Comparison of ENCODE assay signal across 8 cellular contexts in genomic region chr2:89836326-89836725, GRCh38.
DNase-seq lines count a peak whose midpoint lies in the region; ATAC-seq and TF ChIP-seq lines count a peak whose summit lies in the region.
"Not testable (repeated sequence)": the region's sequence is repeated elsewhere in the genome, so short reads cannot be mapped to it uniquely, and the experiment has no call there.

No MANE protein-coding gene starts in this region.

- not testable (repeated sequence) for H3K27ac ChIP-seq in CD4-positive, alpha-beta T cell (ENCODE audit: low read depth, low read length); Karpas-422 (ENCODE audit: low read length)

- intact Hi-C loops in CD4-positive, alpha-beta T cell (cut with DNase I, micrococcal nuclease); sciatic nerve (cut with DNase I): not testable (repeated sequence)

- H3K36me3 ChIP-seq in Karpas-422 (ENCODE audit: insufficient read depth, low read length) = not testable (repeated sequence)

- not testable (repeated sequence) for H3K9me2 ChIP-seq in Karpas-422 (replicated peaks; ENCODE audit: insufficient read depth, low read length)

- not testable (repeated sequence) for H3K4me1 ChIP-seq in Karpas-422 (ENCODE audit: low read length)

- 0 out of 2 replicates have a peak overlapping the region, but pooled peaks have one; percentile 2 for H3K4me3 ChIP-seq in Karpas-422 (ENCODE audit: low read length)
- not testable (repeated sequence) for H3K4me3 ChIP-seq in fibroblast of mammary gland (ENCODE audit: control insufficient read depth, low read depth, low read length)

- CTCF ChIA-PET in CD4-positive, alpha-beta T cell (lab: Charles Lee) = not testable (repeated sequence)

- not testable (repeated sequence) for TF ChIP-seq CTCF in CD4-positive, alpha-beta T cell (IDR thresholded peaks at IDR 0.05); fibroblast of mammary gland (conservative IDR thresholded peaks at IDR 0.05; ENCODE audit: control insufficient read depth, insufficient read depth, low read depth, low read length)

- peaks cover 42% of the 10 kb centered on the region for H3K9me3 ChIP-seq in CD4-positive, alpha-beta T cell (ENCODE audit: control insufficient read depth, low read length)
- peaks cover 15% of the 10 kb centered on the region; the same call in 1 of the 2 replicates for H3K9me3 ChIP-seq in Karpas-422 (ENCODE audit: low read length)

- peaks cover 21% of the 10 kb centered on the region for H3K36me3 Mint-ChIP-seq in CD4-positive, alpha-beta T cell (ENCODE audit: low read depth)

- not testable (repeated sequence) for H3K9ac ChIP-seq in Karpas-422 (ENCODE audit: low read length)

- POLR2A ChIA-PET in CD4-positive, alpha-beta T cell (lab: Charles Lee) = not testable (repeated sequence)

- H3K27me3 ChIP-seq in CD4-positive, alpha-beta T cell (ENCODE audit: control insufficient read depth, insufficient read depth, low read length); Karpas-422 (ENCODE audit: low read length): not testable (repeated sequence)

- not testable (repeated sequence) for H3K27ac Mint-ChIP-seq in CD4-positive, alpha-beta T cell

- not testable (repeated sequence) for H4K20me1 ChIP-seq in Karpas-422 (ENCODE audit: insufficient read depth, low read depth, low read length)

- H3K79me2 ChIP-seq in Karpas-422 (ENCODE audit: low read length) = not testable (repeated sequence)

- ATAC-seq in CD4-positive, alpha-beta T cell (ENCODE audit: poor library complexity) = peak; percentile 60
- ATAC-seq in GM19455 (IDR thresholded peaks at IDR 0.05; ENCODE audit: unreplicated experiment) (peak; percentile 52), HG02852 (IDR thresholded peaks at IDR 0.05; ENCODE audit: unreplicated experiment) (peak; percentile 23), left lobe of liver (peak; percentile 69), sciatic nerve (peak; percentile 89)

- DNase-seq in CD4-positive, alpha-beta T cell; Karpas-422; left lobe of liver (ENCODE audit: low spot score); sciatic nerve (ENCODE audit: low spot score): not testable (repeated sequence)
- DNase-seq in amniotic epithelial cell (ENCODE audit: low read depth) = peak; percentile 49
- DNase-seq in fibroblast of mammary gland (ENCODE audit: low read depth) = peak; percentile 51

- H3K27me3 Mint-ChIP-seq in CD4-positive, alpha-beta T cell = not testable (repeated sequence)

- peaks cover 28% of the 10 kb centered on the region for H3K9me3 Mint-ChIP-seq in CD4-positive, alpha-beta T cell

- H2AFZ ChIP-seq in Karpas-422 (ENCODE audit: low read length) = not testable (repeated sequence)

- H3K4me2 ChIP-seq in Karpas-422 (ENCODE audit: low read depth, low read length, poor library complexity, severe bottlenecking) = not testable (repeated sequence)

- not testable (repeated sequence) for H3K4me3 Mint-ChIP-seq in CD4-positive, alpha-beta T cell

- not testable (repeated sequence) for H3K4me1 Mint-ChIP-seq in CD4-positive, alpha-beta T cell (ENCODE audit: low read depth)

Comparison
In these comparisons a context has a peak if more than half of its experiments do, and no peak if none do; other contexts are left out.
1. ATAC-seq: peak in every context shown above with its lines; median percentile 89 in sciatic nerve; 69 in left lobe of liver; 60 in CD4-positive, alpha-beta T cell; 52 in GM19455; 23 in HG02852.